Comparison of ENCODE assay signal across 9 cellular contexts in genomic region chr19:7833225-7834156, GRCh38. TPM values are rescaled to one million over a fixed set of nuclear protein-coding genes. Genes with fewer than 3 reads are reported as not detected.
DNase-seq lines count a peak whose midpoint lies in the region; ATAC-seq and TF ChIP-seq lines count a peak whose summit lies in the region.
"Had no signal": no experiment of that assay in that cellular context is flagged by ENCODE, and none has a peak within 500 bp of the region (broad histone marks: within the 10 kb centered on the region; RNA-seq: fewer than 3 reads in every experiment).

No MANE protein-coding gene starts in this region.

- peaks cover 18% of the 10 kb centered on the region for H3K4me1 Mint-ChIP-seq in neural progenitor cell

- H4K20me1 ChIP-seq in neural progenitor cell (ENCODE audit: low read depth): peaks cover 5% of the 10 kb centered on the region

- H3K4me2 ChIP-seq in neural progenitor cell: no peak overlapping the region

- H3K27ac ChIP-seq in esophagus (ENCODE audit: low read depth in 2 of 2, low read length in 1 of 2) (peak overlapping the region; percentile 92 to 97), neural progenitor cell (no peak overlapping the region)
- H3K27ac ChIP-seq: ovary had no signal

- no peaks in the 10 kb centered on the region for H3K36me3 Mint-ChIP-seq in neural progenitor cell

- H2AFZ ChIP-seq in neural progenitor cell (replicated peaks): no peak overlapping the region

- no peaks in the 10 kb centered on the region for H3F3A ChIP-seq in neural progenitor cell (ENCODE audit: low read depth)

- no peaks in the 10 kb centered on the region for H3K79me2 ChIP-seq in neural progenitor cell (ENCODE audit: low read depth)

- DNase-seq in DMS 273 (lab: John Stamatoyannopoulos, UW; ENCODE audit: unreplicated experiment) (peak; percentile 84), NCI-H446 treated with DMSO at 0.1 percent for 48 hours (lab: John Stamatoyannopoulos, UW) (peak; percentile 36), neural progenitor cell (ENCODE audit: low spot score) (no peak), NCI-H345 treated with DMSO at 0.1 percent for 48 hours (lab: John Stamatoyannopoulos, UW; ENCODE audit: unreplicated experiment) (no peak)
- DNase-seq in stimulated activated CD4-positive, alpha-beta T cell treated with anti-CD3 and anti-CD28 coated beads, Interleukin-4, amount 100 ng/mL, for 4 hours: no peak
- DNase-seq: ovary had no signal

- no peak for TF ChIP-seq CTCF in neural progenitor cell (IDR thresholded peaks at IDR 0.05)

- H3K4me3 ChIP-seq in esophagus (ENCODE audit: low read depth in 1 of 2, low read length in 2 of 2) (no peak overlapping the region), neural progenitor cell (no peak overlapping the region)
- H3K4me3 ChIP-seq: ovary had no signal

- no peaks in the 10 kb centered on the region for H3K27me3 ChIP-seq in esophagus (ENCODE audit: control insufficient read depth in 1 of 2, insufficient read depth in 2 of 2, low read length in 2 of 2)
- peaks cover 6% of the 10 kb centered on the region for H3K27me3 ChIP-seq in neural progenitor cell
- H3K27me3 ChIP-seq: ovary had no signal

- H3K9ac ChIP-seq in neural progenitor cell: no peak overlapping the region

- H3K27me3 Mint-ChIP-seq in neural progenitor cell (ENCODE audit: insufficient read depth, low read depth): peaks cover 10% of the 10 kb centered on the region

- H3K4me1 ChIP-seq in esophagus (ENCODE audit: control insufficient read depth in 2 of 2, insufficient read depth in 2 of 2, low read length in 1 of 2) (peaks cover 7 to 8% of the 10 kb centered on the region in 2 donors), neural progenitor cell (no peaks in the 10 kb centered on the region)

- no peaks in the 10 kb centered on the region for H3K36me3 ChIP-seq in esophagus (ENCODE audit: control insufficient read depth in 2 of 2, insufficient read depth in 2 of 2, low read length in 1 of 2)
- H3K36me3 ChIP-seq in neural progenitor cell: no peaks in the 10 kb centered on the region
- H3K36me3 ChIP-seq: ovary had no signal

- peak overlapping the region; percentile 24 for H3K4me3 Mint-ChIP-seq in neural progenitor cell

- no peak overlapping the region for H3K27ac Mint-ChIP-seq in neural progenitor cell

- no peaks in the 10 kb centered on the region for H3K9me3 Mint-ChIP-seq in neural progenitor cell

- 42 to 55% methylated on average over 26 of the region's 26 CpGs for WGBS in esophagus, 2 donors

- ATAC-seq in HG02759 (IDR thresholded peaks at IDR 0.05; ENCODE audit: unreplicated experiment): no peak
- no peak for ATAC-seq in GM18520 (IDR thresholded peaks at IDR 0.05; ENCODE audit: unreplicated experiment)

- no peaks in the 10 kb centered on the region for H3K9me3 ChIP-seq in esophagus (ENCODE audit: control insufficient read depth in 2 of 2, insufficient read depth in 1 of 2, low read depth in 1 of 2, low read length in 1 of 2)
- no peaks in the 10 kb centered on the region for H3K9me3 ChIP-seq in neural progenitor cell (ENCODE audit: low read depth)
- H3K9me3 ChIP-seq: ovary had no signal

RNA-seq across cellular contexts. Expression of gene EVI5L, which starts 3.5 kb away (rescaled TPM):
- 1 to 10 TPM; 8.5 to 8.8 TPM for polyA plus RNA-seq in esophagus
- total RNA-seq in neural progenitor cell (ENCODE audit: low replicate concordance): 4.1 and 13.5 TPM in 2 replicates

RNA-seq across cellular contexts. Expression of gene PRR36, which starts 40.7 kb away (rescaled TPM):
- under 1 TPM; 0.14 to 0.16 TPM for polyA plus RNA-seq in esophagus
- total RNA-seq in neural progenitor cell (ENCODE audit: low replicate concordance): 0.07 and 2.8 TPM in 2 replicates

RNA-seq across cellular contexts. Expression of gene LRRC8E, which starts 54.8 kb away (rescaled TPM):
- 1 to 10 TPM; 3.3 to 4.7 TPM for polyA plus RNA-seq in esophagus
- total RNA-seq in neural progenitor cell (ENCODE audit: low replicate concordance): 0.65 and 1.2 TPM in 2 replicates

Comparison
In these comparisons a context has a peak if more than half of its experiments do, and no peak if none do; other contexts are left out.
1. DNase-seq: peak in DMS 273 (single experiment) and NCI-H446 treated with DMSO at 0.1 percent for 48 hours (single experiment); none in neural progenitor cell (single experiment), NCI-H345 treated with DMSO at 0.1 percent for 48 hours (single experiment) and stimulated activated CD4-positive, alpha-beta T cell treated with anti-CD3 and anti-CD28 coated beads, Interleukin-4, amount 100 ng/mL, for 4 hours (0 of 2).